25 cellular contexts compared by ENCODE assay signal in genomic region chr14:97369901-97370300, GRCh38.
"Had no signal": no experiment of that assay in that cellular context is flagged by ENCODE, and none has a peak within 500 bp of the region (broad histone marks: within the 10 kb centered on the region; RNA-seq: fewer than 3 reads in every experiment).

No MANE protein-coding gene starts in this region.

- H3K4me3 Mint-ChIP-seq: immature natural killer cell; mesothelial cell of epicardium; naive thymus-derived CD4-positive, alpha-beta T cell; nephron; neural progenitor cell; stimulated activated effector memory CD8-positive, alpha-beta T cell treated with anti-CD3 and anti-CD28 coated beads, Interleukin-12 subunit alpha, Interleukin-12 subunit beta, amount 100 ng/mL, for 72 hours had no signal

- H3K9ac ChIP-seq: neural progenitor cell had no signal

- H3K27me3 ChIP-seq: neural progenitor cell, stomach, thyroid gland, vagina had no signal

- H3K27ac ChIP-seq: neural progenitor cell, prostate gland, sigmoid colon, stomach, thyroid gland, vagina had no signal

- H3K4me1 Mint-ChIP-seq: mesothelial cell of epicardium had no signal

- H3K4me1 ChIP-seq: prostate gland, sigmoid colon, stomach, thyroid gland, vagina had no signal

- DNase-seq: dorsolateral prefrontal cortex; effector CD4-positive, alpha-beta T cell; hypothalamus; immature natural killer cell; islet precursor cell; kidney glomerular epithelial cell; left colon; left ventricle myocardium superior; mesenchymal stem cell; naive thymus-derived CD4-positive, alpha-beta T cell; right cardiac atrium; sigmoid colon; stimulated activated CD4-positive, alpha-beta T cell treated with anti-CD3 and anti-CD28 coated beads, Interleukin-2, amount 100 ng/mL, for 24 hours; stimulated activated CD4-positive, alpha-beta T cell treated with anti-CD3 and anti-CD28 coated beads, Interleukin-4, amount 100 ng/mL, for 24 hours; stimulated activated naive CD4-positive, alpha-beta T cell treated with Interleukin-2 at 50 U/mL for 16 hours; stomach; thyroid gland; trophoblast cell had no signal

- H3K9me3 ChIP-seq: prostate gland, sigmoid colon, thyroid gland, vagina had no signal

- H2AFZ ChIP-seq: neural progenitor cell had no signal

- H3K4me3 ChIP-seq: dorsolateral prefrontal cortex, lung, neural progenitor cell, prostate gland, sigmoid colon, stomach, thyroid gland, vagina had no signal

- H3K36me3 Mint-ChIP-seq: mesothelial cell of epicardium; neural progenitor cell; stimulated activated effector memory CD8-positive, alpha-beta T cell treated with anti-CD3 and anti-CD28 coated beads, Interleukin-12 subunit alpha, Interleukin-12 subunit beta, amount 100 ng/mL, for 72 hours had no signal

- ATAC-seq: left colon; left ventricle myocardium superior; naive thymus-derived CD4-positive, alpha-beta T cell; right cardiac atrium; stimulated activated effector memory CD8-positive, alpha-beta T cell treated with anti-CD3 and anti-CD28 coated beads, Interleukin-12 subunit alpha, Interleukin-12 subunit beta, amount 100 ng/mL, for 72 hours had no signal

- H3K36me3 ChIP-seq: neural progenitor cell, prostate gland, sigmoid colon, stomach, thyroid gland, vagina had no signal

- H3K9me3 Mint-ChIP-seq: immature natural killer cell; neural progenitor cell; stimulated activated effector memory CD8-positive, alpha-beta T cell treated with anti-CD3 and anti-CD28 coated beads, Interleukin-12 subunit alpha, Interleukin-12 subunit beta, amount 100 ng/mL, for 72 hours had no signal

- H3K27me3 Mint-ChIP-seq: naive thymus-derived CD4-positive, alpha-beta T cell had no signal

- H3K27ac Mint-ChIP-seq: immature natural killer cell; mesothelial cell of epicardium; nephron; neural progenitor cell; stimulated activated effector memory CD8-positive, alpha-beta T cell treated with anti-CD3 and anti-CD28 coated beads, Interleukin-12 subunit alpha, Interleukin-12 subunit beta, amount 100 ng/mL, for 72 hours had no signal

- H3K4me2 ChIP-seq: neural progenitor cell had no signal
